ENCODE assay signal across 8 cellular contexts in genomic region chrX:120790118-120790517, GRCh38.
A peak's percentile ranks its signal among the peaks of the same experiment; 100 is the strongest.
DNase-seq lines count a peak whose midpoint lies in the region; ATAC-seq, FAIRE-seq and TF ChIP-seq lines count a peak whose summit lies in the region.

No MANE protein-coding gene starts in this region.

- H3K36me3 ChIP-seq in HEK293 (ENCODE audit: control insufficient read depth in 2 of 2, insufficient read depth in 1 of 2, low read length in 2 of 2) = no peaks in the 10 kb centered on the region
- H3K36me3 ChIP-seq in lower lobe of right lung = no peaks in the 10 kb centered on the region

- TF ChIP-seq CTCF in A549 (IDR thresholded peaks at IDR 0.05) = peak; percentile 76
- peak; percentile 49; the same call in 1 of the 2 replicates for TF ChIP-seq CTCF in HEK293 (tag by site-specific recombination; IDR thresholded peaks at IDR 0.05)
- TF ChIP-seq CTCF in coronary artery (IDR thresholded peaks at IDR 0.05) = peak; percentile 75
- TF ChIP-seq CTCF in lower lobe of right lung (IDR thresholded peaks at IDR 0.05) = peak; percentile 69

- peak; percentile 63 for FAIRE-seq in A549 (lab: Jason Lieb, UNC)

- WGBS in A549 (ENCODE audit: missing lambda C conversion rate) = 0% methylated on average over 5 of the region's 5 CpGs

- CTCF ChIA-PET in A549 (lab: Yijun Ruan, JAX) (interaction anchor here (0.6 to 2.2 kb wide), 13 partner anchors 9 to 464 kb away, joined by 3 to 10 read pairs (median 4); no protein-coding TSS in a partner anchor), HEK293 (lab: Yijun Ruan, JAX) (interaction anchor here (0.6 to 2.3 kb wide), 22 partner anchors 9 to 921 kb away, joined by 3 to 15 read pairs (median 3); no protein-coding TSS in a partner anchor)

- intact Hi-C loops in lower lobe of right lung (cut with DNase I) = no loop called here

- no peak for TF ChIP-seq POLR2A in A549 (IDR thresholded peaks at IDR 0.05; ENCODE audit: low read length)

- H3K4me3 ChIP-seq in A549 (no peak overlapping the region), HEK293 (ENCODE audit: low read depth, low read length) (no peak overlapping the region), coronary artery (no peak overlapping the region), lower lobe of right lung (no peak overlapping the region)

- no peaks in the 10 kb centered on the region for H3K27me3 ChIP-seq in lower lobe of right lung (ENCODE audit: low read depth)

- POLR2A ChIA-PET in A549 (lab: Yijun Ruan, JAX) = no interaction called here
- POLR2A ChIA-PET in HEK293 (lab: Yijun Ruan, JAX) = no interaction called here

- H3K27ac ChIP-seq in A549 (no peak overlapping the region), HEK293 (ENCODE audit: extremely low read depth, low read depth, low read length) (no peak overlapping the region), coronary artery (no peak overlapping the region), lower lobe of right lung (no peak overlapping the region)

- H3K9me3 ChIP-seq in A549 (no peaks in the 10 kb centered on the region), HEK293 (ENCODE audit: control insufficient read depth, insufficient read depth, low read depth, low read length) (no peaks in the 10 kb centered on the region), lower lobe of right lung (no peaks in the 10 kb centered on the region)

- H3K4me2 ChIP-seq in A549 = 0 out of 3 replicates have a peak overlapping the region, but pooled peaks have one; percentile 19

- ATAC-seq in A549 (peak; percentile 64 to 79; a peak in 4 of 6 replicates), lower lobe of right lung (peak in 1 of 2 donors; percentile 85)

- TF ChIP-seq EP300 in A549 (IDR thresholded peaks at IDR 0.05) = no peak

- TF ChIP-seq RAD21 in A549 (conservative IDR thresholded peaks at IDR 0.05 in 1 of 2, IDR thresholded peaks at IDR 0.05 in 1 of 2) = peak; percentile 87

- DNase-seq in A549 (ENCODE audit: low read depth in 1 of 2, low spot score in 1 of 2) (peak; percentile 33 to 65), GDM1 (lab: John Stamatoyannopoulos, UW) (peak; percentile 46), NCI-H1092 treated with DMSO at 0.1 percent for 48 hours (lab: John Stamatoyannopoulos, UW) (peak; percentile 61), SKM-1 (lab: John Stamatoyannopoulos, UW; ENCODE audit: unreplicated experiment) (peak; percentile 2), coronary artery (ENCODE audit: low spot score) (no peak), lower lobe of right lung (no peak)
- no peak for DNase-seq in effector CD4-positive, alpha-beta T cell

- H3K4me1 ChIP-seq in A549 = peaks cover 18% of the 10 kb centered on the region
- H3K4me1 ChIP-seq in HEK293 (ENCODE audit: control insufficient read depth, insufficient read depth, low read length) = no peaks in the 10 kb centered on the region
- H3K4me1 ChIP-seq in lower lobe of right lung = no peaks in the 10 kb centered on the region

TF ChIP-seq in A549, 52 proteins besides CTCF, POLR2A, EP300 and RAD21:
- TF ChIP-seq MYC (IDR thresholded peaks at IDR 0.05; ENCODE audit: borderline replicate concordance, low read length) (no peak), SMC3 (IDR thresholded peaks at IDR 0.05) (peak; percentile 63)

TF ChIP-seq in HEK293, 187 proteins besides CTCF, POLR2A, EP300 and RAD21:
- no peak for TF ChIP-seq ZEB2 (tag by site-specific recombination; IDR thresholded peaks at IDR 0.05)
- 0 out of 2 replicates have a peak, but pooled peaks have one; percentile 42 for TF ChIP-seq ZNF660 (tag by site-specific recombination; IDR thresholded peaks at IDR 0.05)
- peak; percentile 99 for TF ChIP-seq ZNF654 (tag by site-specific recombination; IDR thresholded peaks at IDR 0.05; ENCODE audit: low read depth)
- no peak for TF ChIP-seq ZNF571 (tag by site-specific recombination; IDR thresholded peaks at IDR 0.05)
- peak; percentile 70 for TF ChIP-seq PRDM1 (tag by site-specific recombination; IDR thresholded peaks at IDR 0.05)

Comparison
In these comparisons a context has a peak if more than half of its experiments do, and no peak if none do; other contexts are left out.
1. DNase-seq: peak in A549 (2 of 2), GDM1 (single experiment), NCI-H1092 treated with DMSO at 0.1 percent for 48 hours (single experiment) and SKM-1 (single experiment); none in coronary artery (single experiment), lower lobe of right lung (single experiment) and effector CD4-positive, alpha-beta T cell (single experiment).
2. Of the 5 proteins assayed by ChIP-seq in both HEK293 and A549: peak only in HEK293: none; only in A549: none; in both: CTCF; in neither: 4.
3. Peak in every context shown above with its lines, with median percentiles within 50 percentile points of each other: CTCF ChIP-seq.